In genomic region chr2:220626603-220627002, GRCh38 we compare ENCODE assay signal across 22 cellular contexts.
"Had no signal": no experiment of that assay in that cellular context is flagged by ENCODE, and none has a peak within 500 bp of the region (broad histone marks: within the 10 kb centered on the region; RNA-seq: fewer than 3 reads in every experiment).

No MANE protein-coding gene starts in this region.

- H3K9me3 Mint-ChIP-seq: mesothelial cell of epicardium, naive B cell had no signal

- ATAC-seq: gastrocnemius medialis; heart right ventricle; left cardiac atrium; left lung; left ventricle myocardium superior; mucosa of descending colon; naive thymus-derived CD8-positive, alpha-beta T cell had no signal

- H3K27me3 ChIP-seq: dorsolateral prefrontal cortex, gastrocnemius medialis, heart right ventricle, left lung had no signal

- H3K27ac Mint-ChIP-seq: mesothelial cell of epicardium; naive thymus-derived CD8-positive, alpha-beta T cell had no signal

- H3K4me3 ChIP-seq: coronary artery, dorsolateral prefrontal cortex, esophagus squamous epithelium, gastrocnemius medialis, heart right ventricle, left lung, lower lobe of right lung, mucosa of descending colon had no signal

- DNase-seq: dermis blood vessel endothelial cell; dorsolateral prefrontal cortex; effector CD4-positive, alpha-beta T cell; effector memory CD4-positive, alpha-beta T cell; esophagus squamous epithelium; foreskin fibroblast; foreskin melanocyte; gastrocnemius medialis; glutamatergic neuron; head of caudate nucleus; heart right ventricle; hippocampal formation; left cardiac atrium; left lung; left ventricle myocardium superior; lower lobe of right lung; mesenchymal stem cell; mucosa of descending colon; naive B cell; naive thymus-derived CD8-positive, alpha-beta T cell had no signal

- H3K4me1 Mint-ChIP-seq: mesothelial cell of epicardium; naive B cell; naive thymus-derived CD8-positive, alpha-beta T cell had no signal

- H3K36me3 Mint-ChIP-seq: mesothelial cell of epicardium; naive B cell; naive thymus-derived CD8-positive, alpha-beta T cell had no signal

- H3K9me3 ChIP-seq: esophagus squamous epithelium, gastrocnemius medialis, heart right ventricle, left lung, lower lobe of right lung, mucosa of descending colon had no signal

- H3K4me1 ChIP-seq: gastrocnemius medialis, heart right ventricle, left lung, lower lobe of right lung had no signal

- H3K4me3 Mint-ChIP-seq: mesothelial cell of epicardium; naive thymus-derived CD8-positive, alpha-beta T cell had no signal

- H3K27ac ChIP-seq: coronary artery, dorsolateral prefrontal cortex, esophagus squamous epithelium, gastrocnemius medialis, heart right ventricle, left lung, lower lobe of right lung had no signal

- H3K36me3 ChIP-seq: esophagus squamous epithelium, gastrocnemius medialis, heart right ventricle, left lung, lower lobe of right lung had no signal
